Comparison of ENCODE assay signal across 17 cellular contexts in genomic region chr6:134564705-134565104, GRCh38.
DNase-seq lines count a peak whose midpoint lies in the region; FAIRE-seq lines count a peak whose summit lies in the region.
"Had no signal": no experiment of that assay in that cellular context is flagged by ENCODE, and none has a peak within 500 bp of the region (broad histone marks: within the 10 kb centered on the region; RNA-seq: fewer than 3 reads in every experiment).

No MANE protein-coding gene starts in this region.

- H3K9me3 ChIP-seq in small intestine (ENCODE audit: control insufficient read depth, low read depth) = no peaks in the 10 kb centered on the region
- H3K9me3 ChIP-seq: transverse colon had no signal

- in situ Hi-C loops in SK-MEL-5 (cut with HindIII; ENCODE audit: low pct_unique_long_range_greater_than_20kb, low sequenced_read_pairs) = no loop called here

- H3K27me3 ChIP-seq in small intestine (ENCODE audit: control insufficient read depth in 2 of 2, insufficient read depth in 2 of 2, low read length in 2 of 2) = no peaks in the 10 kb centered on the region
- H3K27me3 ChIP-seq: transverse colon had no signal

- DNase-seq in COLO668 (lab: John Stamatoyannopoulos, UW; ENCODE audit: unreplicated experiment) = peak; percentile 41
- DNase-seq in NCI-H1930 (lab: John Stamatoyannopoulos, UW) = peak; percentile 87 to 90
- peak; percentile 87 for DNase-seq in SK-MEL-5 (ENCODE audit: low read depth, low spot score)
- peak; percentile 94 for DNase-seq in medulla oblongata (ENCODE audit: extremely low spot score)
- no peak for DNase-seq in OCI-M1 (lab: John Stamatoyannopoulos, UW)
- DNase-seq in central memory CD4-positive, alpha-beta T cell = no peak
- no peak for DNase-seq in NCI-H1436 treated with DMSO at 0.1 percent for 48 hours (lab: John Stamatoyannopoulos, UW)
- DNase-seq in small intestine = no peak
- DNase-seq: activated effector memory CD4-positive, alpha-beta T cell treated with Interleukin-2 at 50 U/mL for 16 hours; aorta; immature natural killer cell; MM.1S; NCI-H526 treated with DMSO at 0.1 percent for 48 hours; transverse colon had no signal

- 86 to 90% (median 90%) methylated on average over 5 of the region's 5 CpGs for WGBS in small intestine, 3 donors

- H3K27ac ChIP-seq in small intestine (ENCODE audit: low read depth in 1 of 2, low read length in 1 of 2) = no peak overlapping the region
- H3K27ac ChIP-seq: coronary artery, epithelial cell of prostate, transverse colon, VCaP had no signal

- H3K4me3 ChIP-seq in small intestine (ENCODE audit: low read depth in 1 of 2, low read length in 2 of 2) = no peak overlapping the region
- H3K4me3 ChIP-seq: coronary artery, transverse colon had no signal

- H3K4me1 ChIP-seq in small intestine (ENCODE audit: control insufficient read depth in 2 of 2, insufficient read depth in 1 of 2, low read depth in 1 of 2, low read length in 1 of 2) = no peaks in the 10 kb centered on the region
- H3K4me1 ChIP-seq: transverse colon had no signal

- no peaks in the 10 kb centered on the region for H3K36me3 ChIP-seq in small intestine (ENCODE audit: control insufficient read depth in 2 of 2, insufficient read depth in 2 of 2, low read length in 2 of 2)
- H3K36me3 ChIP-seq: transverse colon had no signal

- no peak for FAIRE-seq in small intestine (lab: Jason Lieb, UNC)

Comparison
In these comparisons a context has a peak if more than half of its experiments do, and no peak if none do; other contexts are left out.
1. DNase-seq: peak in COLO668 (single experiment), NCI-H1930 (2 of 2), SK-MEL-5 (single experiment) and medulla oblongata (single experiment); none in OCI-M1 (single experiment), central memory CD4-positive, alpha-beta T cell (single experiment), NCI-H1436 treated with DMSO at 0.1 percent for 48 hours (single experiment) and small intestine (single experiment).